14 cellular contexts compared by ENCODE assay signal in genomic region chr7:146960747-146961416, GRCh38.
A peak's percentile ranks its signal among the peaks of the same experiment; 100 is the strongest.
DNase-seq lines count a peak whose midpoint lies in the region; ATAC-seq, FAIRE-seq and TF ChIP-seq lines count a peak whose summit lies in the region.
"Had no signal": no experiment of that assay in that cellular context is flagged by ENCODE, and none has a peak within 500 bp of the region (broad histone marks: within the 10 kb centered on the region; RNA-seq: fewer than 3 reads in every experiment).

No MANE protein-coding gene starts in this region.

- peak; percentile 48 for TF ChIP-seq CTCF in BE2C (IDR thresholded peaks at IDR 0.05; ENCODE audit: low read depth, low read length)
- peak; percentile 62 for TF ChIP-seq CTCF in OCI-LY1 (IDR thresholded peaks at IDR 0.05; ENCODE audit: low read length)

- no peaks in the 10 kb centered on the region for H3K4me1 ChIP-seq in BE2C
- H3K4me1 ChIP-seq in OCI-LY1 (ENCODE audit: insufficient read depth, low read length, severe bottlenecking), result peaks cover 47% of the 10 kb centered on the region
- H3K4me1 ChIP-seq in iPS-20b (ENCODE audit: insufficient read depth, low read length), result peaks cover 6% of the 10 kb centered on the region; the same call in 1 of the 2 replicates
- H3K4me1 ChIP-seq: psoas muscle, vagina had no signal

- H3K4me2 ChIP-seq in OCI-LY1 (ENCODE audit: low read length), result no peak overlapping the region

- no peaks in the 10 kb centered on the region for H3K36me3 ChIP-seq in BE2C
- no peaks in the 10 kb centered on the region for H3K36me3 ChIP-seq in OCI-LY1 (ENCODE audit: insufficient read depth, low read length)
- H3K36me3 ChIP-seq in iPS-20b (ENCODE audit: insufficient read depth, low read depth, low read length), result no peaks in the 10 kb centered on the region
- H3K36me3 ChIP-seq: vagina had no signal

- no peak for FAIRE-seq in urothelium cell line (lab: Jason Lieb, UNC)

- H3K27me3 ChIP-seq in BE2C (no peaks in the 10 kb centered on the region), OCI-LY1 (ENCODE audit: insufficient read depth, low read length) (no peaks in the 10 kb centered on the region), iPS-20b (ENCODE audit: insufficient read depth, low read length) (no peaks in the 10 kb centered on the region)
- H3K27me3 ChIP-seq: vagina had no signal

- H3K9me3 ChIP-seq in BE2C, result no peaks in the 10 kb centered on the region
- no peaks in the 10 kb centered on the region for H3K9me3 ChIP-seq in OCI-LY1 (ENCODE audit: low read length)
- H3K9me3 ChIP-seq in iPS-20b (ENCODE audit: insufficient read depth, low read depth, low read length), result no peaks in the 10 kb centered on the region
- H3K9me3 ChIP-seq: psoas muscle, vagina had no signal

- no peaks in the 10 kb centered on the region for H3K79me2 ChIP-seq in OCI-LY1 (ENCODE audit: insufficient read depth, low read length)

- DNase-seq in BE2C (peak; percentile 23), urothelium cell line (ENCODE audit: low spot score) (no peak)
- DNase-seq: activated CD4-positive, CD25-positive, alpha-beta regulatory T cell treated with anti-CD3 and anti-CD28 coated beads, Interleukin-2, amount 50 U/mL, for 72 hours; activated naive CD8-positive, alpha-beta T cell treated with anti-CD3 and anti-CD28 coated beads, Interleukin-2, amount 50 U/mL, for 24 hours; DND-41; erythroblast; psoas muscle had no signal

- H3K4me3 ChIP-seq in BE2C (ENCODE audit: low read depth, low read length) (no peak overlapping the region), OCI-LY1 (ENCODE audit: low read depth, low read length, poor library complexity, severe bottlenecking) (no peak overlapping the region), iPS-20b (ENCODE audit: low read length) (no peak overlapping the region)
- H3K4me3 ChIP-seq: psoas muscle, vagina had no signal

- peak; percentile 54; the same call in 1 of the 2 replicates for TF ChIP-seq EP300 in Ishikawa (IDR thresholded peaks at IDR 0.05; ENCODE audit: borderline replicate concordance)

- no peaks in the 10 kb centered on the region for H3F3A ChIP-seq in OCI-LY1 (ENCODE audit: insufficient read depth, low read length)

- H3K9ac ChIP-seq in OCI-LY1 (ENCODE audit: low read length) (no peak overlapping the region), iPS-20b (ENCODE audit: low read depth, low read length) (no peak overlapping the region)

- TF ChIP-seq RAD21 in Ishikawa (IDR thresholded peaks at IDR 0.05; ENCODE audit: low read depth), result peak; percentile 31; the same call in 1 of the 2 replicates

- H3K9me2 ChIP-seq in OCI-LY1 (ENCODE audit: low read depth, low read length), result no peaks in the 10 kb centered on the region

- peak overlapping the region; percentile 0; the same call in 1 of the 2 replicates for H2AFZ ChIP-seq in OCI-LY1 (ENCODE audit: low read length)

- no peaks in the 10 kb centered on the region for H4K20me1 ChIP-seq in OCI-LY1 (ENCODE audit: insufficient read depth, low read length)

- H3K27ac ChIP-seq in OCI-LY1 (ENCODE audit: low read depth, low read length, poor library complexity, severe bottlenecking), result no peak overlapping the region
- peak overlapping the region; percentile 8 for H3K27ac ChIP-seq in iPS-20b (ENCODE audit: low read length)
- H3K27ac ChIP-seq: psoas muscle, vagina had no signal

- ATAC-seq in GM19463 (IDR thresholded peaks at IDR 0.05; ENCODE audit: unreplicated experiment) (no peak), HG02981 (IDR thresholded peaks at IDR 0.05; ENCODE audit: unreplicated experiment) (no peak), HG02840 (IDR thresholded peaks at IDR 0.05; ENCODE audit: low FRiP score, unreplicated experiment) (no peak)
- ATAC-seq: activated naive CD8-positive, alpha-beta T cell treated with anti-CD3 and anti-CD28 coated beads, Interleukin-2, amount 50 U/mL, for 24 hours had no signal

TF ChIP-seq in Ishikawa, 13 proteins besides CTCF, POLR2A, EP300 and RAD21:
- TF ChIP-seq, protein P1, sequence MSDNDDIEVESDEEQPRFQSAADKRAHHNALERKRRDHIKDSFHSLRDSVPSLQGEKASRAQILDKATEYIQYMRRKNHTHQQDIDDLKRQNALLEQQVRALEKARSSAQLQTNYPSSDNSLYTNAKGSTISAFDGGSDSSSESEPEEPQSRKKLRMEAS (IDR thresholded peaks at IDR 0.05), result 0 out of 2 replicates have a peak, but pooled peaks have one; percentile 29
- TF ChIP-seq CEBPB (IDR thresholded peaks at IDR 0.05) (no peak), TAF1 (IDR thresholded peaks at IDR 0.05; ENCODE audit: low read depth) (no peak), EGR1 (IDR thresholded peaks at IDR 0.05) (no peak), ZBTB7A (IDR thresholded peaks at IDR 0.05; ENCODE audit: low read depth) (no peak), TCF12 (IDR thresholded peaks at IDR 0.05; ENCODE audit: low read depth) (no peak), YY1 (IDR thresholded peaks at IDR 0.05; ENCODE audit: low read depth) (no peak), FOXM1 (IDR thresholded peaks at IDR 0.05; ENCODE audit: borderline replicate concordance, low read depth) (no peak), TEAD4 (IDR thresholded peaks at IDR 0.05) (peak; percentile 16; the same call in 1 of the 2 replicates), NFIC (IDR thresholded peaks at IDR 0.05) (peak; percentile 47; the same call in 1 of the 2 replicates)
- TF ChIP-seq, protein P2, sequence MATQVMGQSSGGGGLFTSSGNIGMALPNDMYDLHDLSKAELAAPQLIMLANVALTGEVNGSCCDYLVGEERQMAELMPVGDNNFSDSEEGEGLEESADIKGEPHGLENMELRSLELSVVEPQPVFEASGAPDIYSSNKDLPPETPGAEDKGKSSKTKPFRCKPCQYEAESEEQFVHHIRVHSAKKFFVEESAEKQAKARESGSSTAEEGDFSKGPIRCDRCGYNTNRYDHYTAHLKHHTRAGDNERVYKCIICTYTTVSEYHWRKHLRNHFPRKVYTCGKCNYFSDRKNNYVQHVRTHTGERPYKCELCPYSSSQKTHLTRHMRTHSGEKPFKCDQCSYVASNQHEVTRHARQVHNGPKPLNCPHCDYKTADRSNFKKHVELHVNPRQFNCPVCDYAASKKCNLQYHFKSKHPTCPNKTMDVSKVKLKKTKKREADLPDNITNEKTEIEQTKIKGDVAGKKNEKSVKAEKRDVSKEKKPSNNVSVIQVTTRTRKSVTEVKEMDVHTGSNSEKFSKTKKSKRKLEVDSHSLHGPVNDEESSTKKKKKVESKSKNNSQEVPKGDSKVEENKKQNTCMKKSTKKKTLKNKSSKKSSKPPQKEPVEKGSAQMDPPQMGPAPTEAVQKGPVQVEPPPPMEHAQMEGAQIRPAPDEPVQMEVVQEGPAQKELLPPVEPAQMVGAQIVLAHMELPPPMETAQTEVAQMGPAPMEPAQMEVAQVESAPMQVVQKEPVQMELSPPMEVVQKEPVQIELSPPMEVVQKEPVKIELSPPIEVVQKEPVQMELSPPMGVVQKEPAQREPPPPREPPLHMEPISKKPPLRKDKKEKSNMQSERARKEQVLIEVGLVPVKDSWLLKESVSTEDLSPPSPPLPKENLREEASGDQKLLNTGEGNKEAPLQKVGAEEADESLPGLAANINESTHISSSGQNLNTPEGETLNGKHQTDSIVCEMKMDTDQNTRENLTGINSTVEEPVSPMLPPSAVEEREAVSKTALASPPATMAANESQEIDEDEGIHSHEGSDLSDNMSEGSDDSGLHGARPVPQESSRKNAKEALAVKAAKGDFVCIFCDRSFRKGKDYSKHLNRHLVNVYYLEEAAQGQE (IDR thresholded peaks at IDR 0.05; ENCODE audit: low read depth), result no peak
